1 cellular context compared by ENCODE assay signal in the genomic region with DNA sequence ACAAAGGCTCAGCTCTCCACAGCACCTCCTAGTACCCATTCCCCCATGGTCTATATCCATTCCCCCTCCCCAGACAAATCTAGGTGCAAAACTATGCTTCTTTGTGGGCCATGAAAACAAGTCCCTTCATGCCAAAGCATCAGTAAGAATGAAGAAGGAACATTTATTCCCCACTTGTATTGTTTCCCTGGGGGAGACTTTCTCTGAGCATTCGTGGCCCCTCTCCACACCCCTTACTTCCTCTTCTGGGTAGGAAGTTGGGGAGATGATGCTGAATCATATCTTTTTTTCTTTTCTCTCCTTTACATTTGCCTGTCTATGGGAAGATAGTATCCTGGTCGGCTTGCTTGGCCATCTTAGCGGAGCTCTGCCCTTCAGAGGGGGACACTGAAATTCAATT.
TF ChIP-seq lines count a peak whose summit lies in the region.

No MANE protein-coding gene starts in this region.

TF ChIP-seq in HCT116, 20 proteins besides CTCF, POLR2A, EP300 and RAD21 (continued from another document):
- TF ChIP-seq, protein P1, sequence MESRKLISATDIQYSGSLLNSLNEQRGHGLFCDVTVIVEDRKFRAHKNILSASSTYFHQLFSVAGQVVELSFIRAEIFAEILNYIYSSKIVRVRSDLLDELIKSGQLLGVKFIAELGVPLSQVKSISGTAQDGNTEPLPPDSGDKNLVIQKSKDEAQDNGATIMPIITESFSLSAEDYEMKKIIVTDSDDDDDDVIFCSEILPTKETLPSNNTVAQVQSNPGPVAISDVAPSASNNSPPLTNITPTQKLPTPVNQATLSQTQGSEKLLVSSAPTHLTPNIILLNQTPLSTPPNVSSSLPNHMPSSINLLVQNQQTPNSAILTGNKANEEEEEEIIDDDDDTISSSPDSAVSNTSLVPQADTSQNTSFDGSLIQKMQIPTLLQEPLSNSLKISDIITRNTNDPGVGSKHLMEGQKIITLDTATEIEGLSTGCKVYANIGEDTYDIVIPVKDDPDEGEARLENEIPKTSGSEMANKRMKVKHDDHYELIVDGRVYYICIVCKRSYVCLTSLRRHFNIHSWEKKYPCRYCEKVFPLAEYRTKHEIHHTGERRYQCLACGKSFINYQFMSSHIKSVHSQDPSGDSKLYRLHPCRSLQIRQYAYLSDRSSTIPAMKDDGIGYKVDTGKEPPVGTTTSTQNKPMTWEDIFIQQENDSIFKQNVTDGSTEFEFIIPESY (IDR thresholded peaks at IDR 0.05; ENCODE audit: extremely low read depth, insufficient replicate concordance, low read length), result no peak
- peak; percentile 41 for TF ChIP-seq ELF1 (IDR thresholded peaks at IDR 0.05; ENCODE audit: borderline replicate concordance, low read depth)
- TF ChIP-seq, protein P2, sequence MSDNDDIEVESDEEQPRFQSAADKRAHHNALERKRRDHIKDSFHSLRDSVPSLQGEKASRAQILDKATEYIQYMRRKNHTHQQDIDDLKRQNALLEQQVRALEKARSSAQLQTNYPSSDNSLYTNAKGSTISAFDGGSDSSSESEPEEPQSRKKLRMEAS (IDR thresholded peaks at IDR 0.05), result no peak
- TF ChIP-seq SRF (IDR thresholded peaks at IDR 0.05; ENCODE audit: low read depth), result no peak
